Comparison of ENCODE assay signal across 1 cellular context in the genomic region with DNA sequence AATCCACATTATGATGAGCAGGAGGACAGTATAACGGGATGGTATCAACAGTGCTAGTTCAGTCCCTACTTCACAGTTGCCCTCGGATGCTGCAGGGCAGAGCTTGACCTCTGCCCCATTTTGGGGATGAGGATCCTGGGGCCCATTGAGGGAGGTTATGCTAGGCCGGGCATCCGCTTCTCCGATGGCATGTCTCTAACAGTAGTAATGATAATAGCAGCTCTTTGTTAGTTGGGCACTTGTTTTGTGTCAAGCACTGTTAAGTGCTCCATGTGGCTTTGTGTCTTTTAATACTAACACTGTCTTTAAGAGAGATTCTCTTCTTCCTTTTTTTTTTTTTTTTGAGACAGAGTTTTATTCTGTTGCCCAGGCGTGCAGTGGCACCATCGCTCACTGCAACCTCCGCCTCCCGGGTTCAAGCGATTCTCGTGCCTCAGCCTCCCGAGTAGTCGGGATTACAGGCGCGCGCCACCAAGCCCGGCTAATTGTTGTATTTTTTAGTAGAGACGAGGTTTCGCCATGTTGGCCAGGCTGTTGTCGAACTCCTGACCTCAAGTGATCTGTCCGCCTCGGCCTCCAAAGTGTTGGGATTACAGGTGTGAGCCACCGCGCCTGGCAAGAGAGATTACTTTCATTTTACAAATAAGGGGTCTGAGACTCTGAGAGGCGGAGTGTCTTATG.
TF ChIP-seq lines count a peak whose summit lies in the region.

No MANE protein-coding gene starts in this region.

TF ChIP-seq in GM12878, 131 proteins besides CTCF, POLR2A, EP300 and RAD21:
- TF ChIP-seq RCOR1 (conservative IDR thresholded peaks at IDR 0.05; ENCODE audit: low read depth, low read length): no peak
- 0 out of 2 replicates have a peak, but pooled peaks have one; percentile 65 for TF ChIP-seq WRNIP1 (IDR thresholded peaks at IDR 0.05; ENCODE audit: borderline replicate concordance, low read depth, low read length)
- TF ChIP-seq, protein P1, sequence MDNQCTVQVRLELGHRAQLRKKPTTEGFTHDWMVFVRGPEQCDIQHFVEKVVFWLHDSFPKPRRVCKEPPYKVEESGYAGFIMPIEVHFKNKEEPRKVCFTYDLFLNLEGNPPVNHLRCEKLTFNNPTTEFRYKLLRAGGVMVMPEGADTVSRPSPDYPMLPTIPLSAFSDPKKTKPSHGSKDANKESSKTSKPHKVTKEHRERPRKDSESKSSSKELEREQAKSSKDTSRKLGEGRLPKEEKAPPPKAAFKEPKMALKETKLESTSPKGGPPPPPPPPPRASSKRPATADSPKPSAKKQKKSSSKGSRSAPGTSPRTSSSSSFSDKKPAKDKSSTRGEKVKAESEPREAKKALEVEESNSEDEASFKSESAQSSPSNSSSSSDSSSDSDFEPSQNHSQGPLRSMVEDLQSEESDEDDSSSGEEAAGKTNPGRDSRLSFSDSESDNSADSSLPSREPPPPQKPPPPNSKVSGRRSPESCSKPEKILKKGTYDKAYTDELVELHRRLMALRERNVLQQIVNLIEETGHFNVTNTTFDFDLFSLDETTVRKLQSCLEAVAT (IDR thresholded peaks at IDR 0.05): peak; percentile 55
